ENCODE assay signal across 2 cellular contexts in the genomic region with DNA sequence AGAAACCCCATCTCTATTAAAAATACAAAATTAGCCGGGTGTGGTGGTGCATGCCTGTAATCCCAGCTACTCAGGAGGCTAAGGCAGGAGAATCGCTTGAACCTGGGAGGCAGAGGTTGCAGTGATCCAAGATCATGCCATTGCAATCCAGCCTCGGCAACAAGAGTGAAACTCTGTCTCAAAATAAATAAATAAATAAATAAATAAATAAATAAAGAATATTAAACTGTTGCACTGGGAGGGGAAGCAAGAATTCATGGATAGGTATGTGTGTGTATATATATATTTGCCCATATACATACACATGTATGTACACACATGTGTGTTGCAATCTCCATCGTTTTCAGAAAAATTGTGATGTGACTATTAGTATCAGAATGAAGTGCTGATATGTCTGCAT.
DNase-seq lines count a peak whose midpoint lies in the region; ATAC-seq, FAIRE-seq and TF ChIP-seq lines count a peak whose summit lies in the region.
"Not testable (repeated sequence)": the region's sequence is repeated elsewhere in the genome, so short reads cannot be mapped to it uniquely, and the experiment has no call there.

No MANE protein-coding gene starts in this region.

- not testable (repeated sequence) for H3K27ac ChIP-seq in A549; HEK293 (ENCODE audit: extremely low read depth, low read depth, low read length)

- POLR2A ChIA-PET in A549 (lab: Yijun Ruan, JAX); HEK293 (lab: Yijun Ruan, JAX): not testable (repeated sequence)

- DNase-seq in A549 (ENCODE audit: low read depth in 1 of 2, low spot score in 1 of 2): not testable (repeated sequence)

- H3K4me3 ChIP-seq in A549; HEK293 (ENCODE audit: low read depth, low read length): not testable (repeated sequence)

- H3K4me2 ChIP-seq in A549: not testable (repeated sequence)

- not testable (repeated sequence) for FAIRE-seq in A549 (lab: Jason Lieb, UNC)

- CTCF ChIA-PET in A549 (lab: Yijun Ruan, JAX); HEK293 (lab: Yijun Ruan, JAX): not testable (repeated sequence)

- TF ChIP-seq CTCF in A549 (IDR thresholded peaks at IDR 0.05); HEK293 (tag by site-specific recombination; IDR thresholded peaks at IDR 0.05): not testable (repeated sequence)

- not testable (repeated sequence) for TF ChIP-seq POLR2A in A549 (IDR thresholded peaks at IDR 0.05; ENCODE audit: low read length)

- TF ChIP-seq RAD21 in A549 (conservative IDR thresholded peaks at IDR 0.05 in 1 of 2, IDR thresholded peaks at IDR 0.05 in 1 of 2): not testable (repeated sequence)

- 27% methylated on average over 4 of the region's 4 CpGs for WGBS in A549 (ENCODE audit: missing lambda C conversion rate)

- not testable (repeated sequence) for H3K9me3 ChIP-seq in A549; HEK293 (ENCODE audit: control insufficient read depth, insufficient read depth, low read depth, low read length)

- not testable (repeated sequence) for TF ChIP-seq EP300 in A549 (IDR thresholded peaks at IDR 0.05)

- not testable (repeated sequence) for H3K36me3 ChIP-seq in HEK293 (ENCODE audit: control insufficient read depth in 2 of 2, insufficient read depth in 1 of 2, low read length in 2 of 2)

- ATAC-seq in A549: not testable (repeated sequence)

- not testable (repeated sequence) for H3K4me1 ChIP-seq in A549; HEK293 (ENCODE audit: control insufficient read depth, insufficient read depth, low read length)

TF ChIP-seq in A549, 52 proteins besides CTCF, POLR2A, EP300 and RAD21:
- peak; percentile 36; the same call in 1 of the 2 replicates for TF ChIP-seq ZC3H11A (IDR thresholded peaks at IDR 0.05)
TF ChIP-seq in A549: peak in this region for 1; not testable (repeated sequence) for 51.

TF ChIP-seq in HEK293, 187 proteins besides CTCF, POLR2A, EP300 and RAD21:
- TF ChIP-seq ZNF202 (tag by site-specific recombination; IDR thresholded peaks at IDR 0.05; ENCODE audit: borderline replicate concordance) (0 out of 2 replicates have a peak, but pooled peaks have one; percentile 27), ZNF623 (tag by site-specific recombination; IDR thresholded peaks at IDR 0.05) (peak; percentile 35; the same call in 1 of the 2 replicates), ZNF555 (tag by site-specific recombination; conservative IDR thresholded peaks at IDR 0.05) (peak; percentile 25; the same call in 1 of the 2 replicates), ZNF394 (tag by site-specific recombination; IDR thresholded peaks at IDR 0.05; ENCODE audit: borderline replicate concordance) (peak; percentile 57; the same call in 1 of the 2 replicates), ZNF518A (tag by site-specific recombination; conservative IDR thresholded peaks at IDR 0.05; ENCODE audit: low read depth) (peak; percentile 54), ZBTB11 (tag by site-specific recombination; conservative IDR thresholded peaks at IDR 0.05; ENCODE audit: low read depth) (peak; percentile 55; the same call in 1 of the 2 replicates), ZNF426 (tag by site-specific recombination; IDR thresholded peaks at IDR 0.05) (peak; percentile 45)
